18 cellular contexts compared by ENCODE assay signal in genomic region chr7:29516491-29516890, GRCh38. TPM values are rescaled to one million over a fixed set of nuclear protein-coding genes. Genes with fewer than 3 reads are reported as not detected.
DNase-seq lines count a peak whose midpoint lies in the region; ATAC-seq and TF ChIP-seq lines count a peak whose summit lies in the region.
"Had no signal": no experiment of that assay in that cellular context is flagged by ENCODE, and none has a peak within 500 bp of the region (broad histone marks: within the 10 kb centered on the region; RNA-seq: fewer than 3 reads in every experiment).

No MANE protein-coding gene starts in this region.

- H3K4me1 ChIP-seq in upper lobe of right lung, result no peaks in the 10 kb centered on the region
- H3K4me1 ChIP-seq in transverse colon, result no peaks in the 10 kb centered on the region
- H3K4me1 ChIP-seq: A549, Caco-2 had no signal

- H3K4me3 ChIP-seq in upper lobe of right lung (no peak overlapping the region), transverse colon (no peak overlapping the region)
- H3K4me3 ChIP-seq: A549 had no signal

- H3K27me3 ChIP-seq in upper lobe of right lung, result no peaks in the 10 kb centered on the region
- no peaks in the 10 kb centered on the region for H3K27me3 ChIP-seq in transverse colon

- intact Hi-C loops in upper lobe of right lung (cut with DNase I) (no loop called here), transverse colon (cut with DNase I; ENCODE audit: low total_unique reads) (no loop called here), sciatic nerve (cut with DNase I) (no loop called here)

- H3K27ac ChIP-seq in upper lobe of right lung (no peak overlapping the region), transverse colon (no peak overlapping the region)
- H3K27ac ChIP-seq: 22Rv1, A549, C4-2B had no signal

- ATAC-seq in esophagus mucosa (peak; percentile 33), upper lobe of right lung (peak; percentile 42), HG02970 (IDR thresholded peaks at IDR 0.05; ENCODE audit: low FRiP score, unreplicated experiment) (no peak), sciatic nerve (no peak)
- ATAC-seq: A549, HCT116 had no signal

- TF ChIP-seq POLR2A in transverse colon (IDR thresholded peaks at IDR 0.05), result no peak

- DNase-seq in NCI-H82 (lab: John Stamatoyannopoulos, UW) (peak; percentile 26), NCI-H82 treated with DMSO at 0.1 percent for 48 hours (lab: John Stamatoyannopoulos, UW; ENCODE audit: unreplicated experiment) (no peak), myocyte (ENCODE audit: low read depth) (peak; percentile 4), upper lobe of right lung (no peak), transverse colon (no peak), sciatic nerve (ENCODE audit: low spot score) (no peak)
- DNase-seq: AML-193; Caco-2; CD4-positive, alpha-beta T cell; GOT3; H7; HFFc6 had no signal

- no peak for TF ChIP-seq EP300 in transverse colon (IDR thresholded peaks at IDR 0.05; ENCODE audit: low read depth)

- TF ChIP-seq CTCF in upper lobe of right lung (IDR thresholded peaks at IDR 0.05) (no peak), transverse colon (IDR thresholded peaks at IDR 0.05) (no peak)

- in situ Hi-C loops in transverse colon (cut with MboI; ENCODE audit: low pct_ligation_motif_present in 1 of 4, low pct_unique_long_range_greater_than_20kb in 1 of 4, low sequenced_read_pairs in 3 of 4), result no loop called here

- 90 to 100% methylated on average over 1 to 2 of the region's 2 CpGs for WGBS in transverse colon (ENCODE audit: low coverage in 1 of 2), 2 donors

- H3K36me3 ChIP-seq in upper lobe of right lung, result no peaks in the 10 kb centered on the region
- peaks cover 0 to 2% (median 0%) of the 10 kb centered on the region in 4 donors for H3K36me3 ChIP-seq in transverse colon

- H3K9me3 ChIP-seq in upper lobe of right lung, result no peaks in the 10 kb centered on the region
- H3K9me3 ChIP-seq in transverse colon, result no peaks in the 10 kb centered on the region
- H3K9me3 ChIP-seq: Caco-2 had no signal

RNA-seq across cellular contexts. Expression of gene PRR15, which starts 47.1 kb away (rescaled TPM):
- total RNA-seq in esophagus mucosa (0.92 TPM), myocyte (not detected in 2 replicates), upper lobe of right lung (2.1 TPM), transverse colon (100 to 1,000 TPM in 3 of 4 donors, 10 to 100 TPM in 1; 53.3 to 443 (median 294) TPM), sciatic nerve (not detected)
- 1.1 TPM for polyA plus RNA-seq in myocyte (2012)
- total RNA-seq: CD4-positive, alpha-beta T cell had no signal

Comparison
In these comparisons a context has a peak if more than half of its experiments do, and no peak if none do; other contexts are left out.
1. DNase-seq: peak in NCI-H82 (single experiment) and myocyte (single experiment); none in NCI-H82 treated with DMSO at 0.1 percent for 48 hours (single experiment), upper lobe of right lung (single experiment), transverse colon (single experiment) and sciatic nerve (single experiment).
2. ATAC-seq: peak in esophagus mucosa (single experiment) and upper lobe of right lung (single experiment); none in HG02970 (single experiment) and sciatic nerve (single experiment).
3. RNA of gene PRR15, which starts 47.1 kb away (total RNA-seq): 53.3 to 443 TPM in transverse colon; 2.1 TPM in upper lobe of right lung (single experiment), 0.92 TPM in esophagus mucosa (single experiment), not detected in sciatic nerve (single experiment) and not detected in myocyte; every median in the first group is over 10 times any median in the second.